ENCODE assay signal across 30 cellular contexts in the genomic region with DNA sequence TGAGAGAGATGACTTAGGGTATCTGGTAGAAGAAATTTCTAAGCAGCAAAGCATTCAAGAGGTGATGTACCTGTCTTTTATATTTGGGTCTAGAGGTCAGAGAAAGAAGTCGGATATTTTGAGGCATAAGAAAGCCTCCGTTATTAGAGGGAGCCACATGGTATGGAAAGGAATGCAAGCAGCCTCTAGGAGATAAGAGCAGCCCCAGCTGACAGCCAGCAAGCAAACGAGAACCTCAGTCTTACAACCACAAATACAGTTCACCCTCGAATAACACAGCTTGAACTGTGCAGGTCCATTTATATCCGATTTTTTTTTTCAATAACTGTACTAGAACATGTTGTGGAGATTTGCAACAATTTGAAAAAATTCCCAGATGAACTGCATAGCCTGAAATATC.
"Had no signal": no experiment of that assay in that cellular context is flagged by ENCODE, and none has a peak within 500 bp of the region (broad histone marks: within the 10 kb centered on the region; RNA-seq: fewer than 3 reads in every experiment).

No MANE protein-coding gene starts in this region.

- H3K4me3 Mint-ChIP-seq: activated CD4-positive, alpha-beta memory T cell treated with anti-CD3 and anti-CD28 coated beads for 36 hours; activated CD4-positive, alpha-beta T cell treated with anti-CD3 and anti-CD28 coated beads for 36 hours; activated CD4-positive, alpha-beta T cell treated with anti-CD3 and anti-CD28 coated beads, Interleukin-2, amount 10 ng/mL, durations not matched to agents 24 days and 14 days; activated CD8-positive, alpha-beta memory T cell treated with anti-CD3 and anti-CD28 coated beads, Interleukin-2, amount 10 ng/mL, durations not matched to agents 7 days and 5 days; activated CD8-positive, alpha-beta T cell treated with anti-CD3 and anti-CD28 coated beads, Interleukin-2, amount 10 ng/mL, durations not matched to agents 7 days and 5 days; activated naive CD4-positive, alpha-beta T cell treated with anti-CD3 and anti-CD28 coated beads for 36 hours; activated naive CD4-positive, alpha-beta T cell treated with anti-CD3 and anti-CD28 coated beads, Interleukin-2, amount 50 U/mL, for 24 hours; activated naive CD8-positive, alpha-beta T cell treated with anti-CD3 and anti-CD28 coated beads for 36 hours; activated naive CD8-positive, alpha-beta T cell treated with anti-CD3 and anti-CD28 coated beads, Interleukin-2, amount 50 U/mL, for 24 hours; activated T-helper 1 cell treated with anti-CD3 and anti-CD28 coated beads, Interleukin-12 subunit alpha, Interleukin-12 subunit beta, Interleukin-2, Interleukin-4 antibody, amounts not matched to agents 30 ng/mL and 10 ng/mL and 1 ng/mL, durations not matched to agents 14 hours and 24 hours and 36 hours; T-helper 17 cell; T-helper 2 cell treated with Interferon-gamma antibody and Interleukin-4, amounts not matched to agents 5 μg/mL and 100 μg/mL, for 36 hours had no signal

- H3K27ac Mint-ChIP-seq: activated CD4-positive, alpha-beta memory T cell treated with anti-CD3 and anti-CD28 coated beads for 36 hours; activated CD4-positive, alpha-beta T cell treated with anti-CD3 and anti-CD28 coated beads for 36 hours; activated CD4-positive, alpha-beta T cell treated with anti-CD3 and anti-CD28 coated beads, Interleukin-2, amount 10 ng/mL, durations not matched to agents 24 days and 14 days; activated CD8-positive, alpha-beta memory T cell treated with anti-CD3 and anti-CD28 coated beads, Interleukin-2, amount 10 ng/mL, durations not matched to agents 7 days and 5 days; activated CD8-positive, alpha-beta T cell treated with anti-CD3 and anti-CD28 coated beads, Interleukin-2, amount 10 ng/mL, durations not matched to agents 7 days and 5 days; activated naive CD4-positive, alpha-beta T cell treated with anti-CD3 and anti-CD28 coated beads for 36 hours; activated naive CD4-positive, alpha-beta T cell treated with anti-CD3 and anti-CD28 coated beads, Interleukin-2, amount 50 U/mL, for 24 hours; activated naive CD8-positive, alpha-beta T cell treated with anti-CD3 and anti-CD28 coated beads for 36 hours; activated naive CD8-positive, alpha-beta T cell treated with anti-CD3 and anti-CD28 coated beads, Interleukin-2, amount 50 U/mL, for 24 hours; activated T-helper 1 cell treated with anti-CD3 and anti-CD28 coated beads, Interleukin-12 subunit alpha, Interleukin-12 subunit beta, Interleukin-2, Interleukin-4 antibody, amounts not matched to agents 30 ng/mL and 10 ng/mL and 1 ng/mL, durations not matched to agents 14 hours and 24 hours and 36 hours; activated T-helper 2 cell treated with anti-CD3 and anti-CD28 coated beads, Interferon-gamma antibody, Interleukin-2, Interleukin-4, amounts not matched to agents 10 μg/mL and 5 μg/mL and 100 μg/mL, durations not matched to agents 14 hours and 24 hours and 36 hours; T-helper 17 cell; T-helper 2 cell treated with Interferon-gamma antibody and Interleukin-4, amounts not matched to agents 5 μg/mL and 100 μg/mL, for 36 hours had no signal

- H3K4me1 ChIP-seq: colonic mucosa had no signal

- H3K27me3 Mint-ChIP-seq: activated CD4-positive, alpha-beta memory T cell treated with anti-CD3 and anti-CD28 coated beads for 36 hours; activated CD4-positive, alpha-beta T cell treated with anti-CD3 and anti-CD28 coated beads for 36 hours; activated CD4-positive, alpha-beta T cell treated with anti-CD3 and anti-CD28 coated beads, Interleukin-2, amount 10 ng/mL, durations not matched to agents 24 days and 14 days; activated CD8-positive, alpha-beta memory T cell treated with anti-CD3 and anti-CD28 coated beads, Interleukin-2, amount 10 ng/mL, durations not matched to agents 7 days and 5 days; activated naive CD8-positive, alpha-beta T cell treated with anti-CD3 and anti-CD28 coated beads for 36 hours; activated naive CD8-positive, alpha-beta T cell treated with anti-CD3 and anti-CD28 coated beads, Interleukin-2, amount 50 U/mL, for 24 hours; T-helper 17 cell had no signal

- H3K27ac ChIP-seq: brain microvascular endothelial cell, colonic mucosa, epithelial cell of prostate had no signal

- H3K9me3 ChIP-seq: colonic mucosa had no signal

- ATAC-seq: activated CD4-positive, alpha-beta T cell treated with anti-CD3 and anti-CD28 coated beads for 36 hours; activated CD8-positive, alpha-beta memory T cell treated with anti-CD3 and anti-CD28 coated beads, Interleukin-2, amount 10 ng/mL, durations not matched to agents 7 days and 5 days; activated CD8-positive, alpha-beta T cell treated with anti-CD3 and anti-CD28 coated beads, Interleukin-2, amount 10 ng/mL, durations not matched to agents 7 days and 5 days; activated naive CD8-positive, alpha-beta T cell treated with anti-CD3 and anti-CD28 coated beads, Interleukin-2, amount 50 U/mL, for 24 hours; T-helper 17 cell had no signal

- H3K9me3 Mint-ChIP-seq: activated CD4-positive, alpha-beta T cell treated with anti-CD3 and anti-CD28 coated beads, Interleukin-2, amount 10 ng/mL, durations not matched to agents 24 days and 14 days; activated naive CD8-positive, alpha-beta T cell treated with anti-CD3 and anti-CD28 coated beads for 36 hours; activated T-helper 1 cell treated with anti-CD3 and anti-CD28 coated beads, Interleukin-12 subunit alpha, Interleukin-12 subunit beta, Interleukin-2, Interleukin-4 antibody, amounts not matched to agents 30 ng/mL and 10 ng/mL and 1 ng/mL, durations not matched to agents 14 hours and 24 hours and 36 hours; activated T-helper 2 cell treated with anti-CD3 and anti-CD28 coated beads, Interferon-gamma antibody, Interleukin-2, Interleukin-4, amounts not matched to agents 10 μg/mL and 5 μg/mL and 100 μg/mL, durations not matched to agents 14 hours and 24 hours and 36 hours; T-helper 2 cell treated with Interferon-gamma antibody and Interleukin-4, amounts not matched to agents 5 μg/mL and 100 μg/mL, for 36 hours had no signal

- H3K36me3 ChIP-seq: brain microvascular endothelial cell, colonic mucosa had no signal

- H3K36me3 Mint-ChIP-seq: activated CD4-positive, alpha-beta memory T cell treated with anti-CD3 and anti-CD28 coated beads for 36 hours; activated CD8-positive, alpha-beta memory T cell treated with anti-CD3 and anti-CD28 coated beads, Interleukin-2, amount 10 ng/mL, durations not matched to agents 7 days and 5 days; activated naive CD4-positive, alpha-beta T cell treated with anti-CD3 and anti-CD28 coated beads, Interleukin-2, amount 50 U/mL, for 24 hours; activated naive CD8-positive, alpha-beta T cell treated with anti-CD3 and anti-CD28 coated beads for 36 hours had no signal

- H3K27me3 ChIP-seq: brain microvascular endothelial cell, colonic mucosa had no signal

- DNase-seq: activated CD4-positive, alpha-beta memory T cell treated with anti-CD3 and anti-CD28 coated beads for 36 hours; activated CD4-positive, alpha-beta T cell treated with anti-CD3 and anti-CD28 coated beads for 36 hours; activated CD4-positive, alpha-beta T cell treated with anti-CD3 and anti-CD28 coated beads, Interleukin-2, amount 10 ng/mL, durations not matched to agents 24 days and 14 days; activated CD4-positive, CD25-positive, alpha-beta regulatory T cell; activated CD4-positive, CD25-positive, alpha-beta regulatory T cell treated with anti-CD3 and anti-CD28 coated beads, Interleukin-2, amount 50 U/mL, for 72 hours; activated CD8-positive, alpha-beta memory T cell treated with anti-CD3 and anti-CD28 coated beads, Interleukin-2, amount 10 ng/mL, durations not matched to agents 7 days and 5 days; activated CD8-positive, alpha-beta memory T cell treated with anti-CD3 and anti-CD28 coated beads, Interleukin-2, amount 50 U/mL, for 4 hours; activated CD8-positive, alpha-beta T cell treated with anti-CD3 and anti-CD28 coated beads, Interleukin-2, amount 10 ng/mL, durations not matched to agents 7 days and 5 days; activated effector memory CD4-positive, alpha-beta T cell treated with anti-CD3 and anti-CD28 coated beads, Interleukin-2, amount 50 U/mL, for 16 hours; activated naive CD4-positive, alpha-beta T cell treated with anti-CD3 and anti-CD28 coated beads for 36 hours; activated naive CD8-positive, alpha-beta T cell treated with anti-CD3 and anti-CD28 coated beads for 36 hours; activated naive CD8-positive, alpha-beta T cell treated with anti-CD3 and anti-CD28 coated beads, Interleukin-2, amount 50 U/mL, for 24 hours; activated T-cell treated with anti-CD3 and anti-CD28 coated beads, Interleukin-2, amount 50 U/mL, for 1 hour; activated T-cell treated with anti-CD3 and anti-CD28 coated beads, Interleukin-2, amount 50 U/mL, for 48 hours; amniotic stem cell; anterior cingulate cortex; brain microvascular endothelial cell; caudate nucleus; colonic mucosa; effector CD8-positive, alpha-beta T cell; foreskin fibroblast; head of caudate nucleus; T-helper 1 cell; T-helper 17 cell; T1000 had no signal

- H3K4me3 ChIP-seq: colonic mucosa had no signal

- H3K4me1 Mint-ChIP-seq: activated CD4-positive, alpha-beta T cell treated with anti-CD3 and anti-CD28 coated beads for 36 hours; activated CD4-positive, alpha-beta T cell treated with anti-CD3 and anti-CD28 coated beads, Interleukin-2, amount 10 ng/mL, durations not matched to agents 24 days and 14 days; activated CD8-positive, alpha-beta memory T cell treated with anti-CD3 and anti-CD28 coated beads, Interleukin-2, amount 10 ng/mL, durations not matched to agents 7 days and 5 days; activated naive CD4-positive, alpha-beta T cell treated with anti-CD3 and anti-CD28 coated beads, Interleukin-2, amount 50 U/mL, for 24 hours; activated naive CD8-positive, alpha-beta T cell treated with anti-CD3 and anti-CD28 coated beads for 36 hours; activated naive CD8-positive, alpha-beta T cell treated with anti-CD3 and anti-CD28 coated beads, Interleukin-2, amount 50 U/mL, for 24 hours; T-helper 17 cell had no signal
